ENCODE assay signal across 1 cellular context in genomic region chr3:194030372-194030771, GRCh38.
TF ChIP-seq lines count a peak whose summit lies in the region.

No MANE protein-coding gene starts in this region.

TF ChIP-seq in Ishikawa, 13 proteins besides CTCF, POLR2A, EP300 and RAD21 (continued from another document):
- TF ChIP-seq TCF12 (IDR thresholded peaks at IDR 0.05; ENCODE audit: low read depth), result 0 out of 2 replicates have a peak, but pooled peaks have one; percentile 28
